8 cellular contexts compared by ENCODE assay signal in the genomic region with DNA sequence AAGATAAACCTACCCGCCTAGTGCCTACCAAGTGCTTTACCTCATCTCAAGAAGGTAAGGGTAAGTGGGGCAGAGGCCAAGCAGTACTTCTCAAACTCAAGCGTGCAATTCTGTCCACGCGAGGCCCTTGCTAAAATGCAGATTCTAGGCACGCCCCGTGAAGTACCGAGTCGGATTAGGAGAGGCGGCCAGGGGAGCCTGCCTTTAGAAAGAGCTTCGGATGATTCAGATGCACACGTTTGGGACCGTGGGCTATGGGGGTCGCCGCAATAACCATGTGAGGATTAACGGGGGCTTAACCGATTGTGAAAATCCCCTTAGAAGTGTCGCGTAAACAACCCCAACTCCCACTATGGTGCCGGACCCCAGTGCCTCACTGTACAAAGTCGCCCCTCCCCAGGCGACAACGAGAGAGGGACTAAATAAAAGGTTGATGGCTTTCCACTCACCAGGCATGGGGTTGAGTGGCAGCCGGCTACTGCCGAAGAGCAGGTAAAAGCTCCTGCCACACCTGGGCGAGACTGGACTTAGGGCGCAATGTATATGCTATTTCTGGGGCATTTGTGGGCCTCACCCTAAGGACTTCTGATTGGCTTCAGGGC. TPM values are rescaled to one million over a fixed set of nuclear protein-coding genes. Genes with fewer than 3 reads are reported as not detected.
A peak's percentile ranks its signal among the peaks of the same experiment; 100 is the strongest.
DNase-seq lines count a peak whose midpoint lies in the region; ATAC-seq and TF ChIP-seq lines count a peak whose summit lies in the region.

No MANE protein-coding gene starts in this region.

- no peaks in the 10 kb centered on the region for H3K9me3 ChIP-seq in CD4-positive, alpha-beta memory T cell (ENCODE audit: control insufficient read depth in 1 of 2, low read length in 2 of 2)
- H3K9me3 ChIP-seq in left ventricle myocardium inferior (replicated peaks): no peaks in the 10 kb centered on the region

- H3K27me3 ChIP-seq in CD4-positive, alpha-beta memory T cell (ENCODE audit: insufficient read depth, low read length): no peaks in the 10 kb centered on the region
- H3K27me3 ChIP-seq in left ventricle myocardium inferior (ENCODE audit: low read depth): no peaks in the 10 kb centered on the region

- intact Hi-C loops in CD4-positive, alpha-beta memory T cell (cut with micrococcal nuclease): loop anchor here (1.0 kb wide), 3 partner anchors 46 to 75 kb away; a partner anchor contains a TSS
- intact Hi-C loops in left ventricle myocardium inferior (cut with micrococcal nuclease): no loop called here
- intact Hi-C loops in sciatic nerve (cut with DNase I): loop anchor here (5.0 kb wide), 1 partner anchor 52 kb away; no protein-coding TSS in a partner anchor

- H3K27ac ChIP-seq in CD4-positive, alpha-beta memory T cell (ENCODE audit: low read depth, low read length): peak overlapping the region; percentile 97
- peak overlapping the region; percentile 99 for H3K27ac ChIP-seq in left ventricle myocardium inferior (replicated peaks)

- peaks cover 12 to 24% of the 10 kb centered on the region in 2 donors for H3K36me3 Mint-ChIP-seq in CD4-positive, alpha-beta memory T cell
- H3K36me3 Mint-ChIP-seq in IgD-negative memory B cell: peaks cover 6% of the 10 kb centered on the region

- DNase-seq in CD4-positive, alpha-beta memory T cell: peak in 1 of 5 donors; percentile 43
- peak; percentile 37 for DNase-seq in activated naive CD4-positive, alpha-beta T cell treated with anti-CD3 and anti-CD28 coated beads, Interleukin-2, amount 50 U/mL, for 16 hours
- DNase-seq in left ventricle myocardium inferior (no peak), sciatic nerve (ENCODE audit: low spot score) (no peak), hepatic stellate cell (ENCODE audit: low spot score) (no peak), SK-N-DZ (ENCODE audit: low spot score) (no peak)

- peak overlapping the region; percentile 92 to 96 for H3K4me3 ChIP-seq in CD4-positive, alpha-beta memory T cell (ENCODE audit: low read length in 2 of 2)
- peak overlapping the region; percentile 89 for H3K4me3 ChIP-seq in left ventricle myocardium inferior

- H3K4me1 ChIP-seq in CD4-positive, alpha-beta memory T cell (ENCODE audit: insufficient read depth, low read length): peaks cover 42% of the 10 kb centered on the region
- peaks cover 54% of the 10 kb centered on the region for H3K4me1 ChIP-seq in left ventricle myocardium inferior

- ATAC-seq in sciatic nerve: peak; percentile 12
- ATAC-seq in GM18519 (IDR thresholded peaks at IDR 0.05; ENCODE audit: low FRiP score, unreplicated experiment): no peak

- peaks cover 27 to 52% (median 39%) of the 10 kb centered on the region in 4 donors for H3K4me1 Mint-ChIP-seq in CD4-positive, alpha-beta memory T cell
- peaks cover 15 to 43% (median 32%) of the 10 kb centered on the region in 3 donors for H3K4me1 Mint-ChIP-seq in IgD-negative memory B cell

- TF ChIP-seq CTCF in left ventricle myocardium inferior (IDR thresholded peaks at IDR 0.05; ENCODE audit: borderline replicate concordance): no peak

- H3K4me3 Mint-ChIP-seq in CD4-positive, alpha-beta memory T cell: peak overlapping the region; percentile 94 to 100 (median 99)
- H3K4me3 Mint-ChIP-seq in IgD-negative memory B cell: peak overlapping the region; percentile 80 to 98 (median 96)

- H3K9me3 Mint-ChIP-seq in CD4-positive, alpha-beta memory T cell: peaks cover 0 to 2% (median 0%) of the 10 kb centered on the region in 8 donors
- no peaks in the 10 kb centered on the region for H3K9me3 Mint-ChIP-seq in IgD-negative memory B cell

- no peaks in the 10 kb centered on the region for H3K27me3 Mint-ChIP-seq in CD4-positive, alpha-beta memory T cell
- no peaks in the 10 kb centered on the region for H3K27me3 Mint-ChIP-seq in IgD-negative memory B cell

- CTCF ChIA-PET in CD4-positive, alpha-beta memory T cell (lab: Charles Lee; ENCODE audit: partially characterized antibody): interaction anchor here (0.7 to 17.6 kb wide), 8 partner anchors 14 to 77 kb away, joined by 3 to 562 read pairs (median 3); a partner anchor contains a TSS

- H3K36me3 ChIP-seq in CD4-positive, alpha-beta memory T cell (ENCODE audit: insufficient read depth, low read length): peaks cover 8% of the 10 kb centered on the region
- H3K36me3 ChIP-seq in left ventricle myocardium inferior: no peaks in the 10 kb centered on the region

- POLR2A ChIA-PET in CD4-positive, alpha-beta memory T cell (lab: Charles Lee; ENCODE audit: partially characterized antibody): interaction anchor here (0.6 to 7.5 kb wide), 38 partner anchors 10 to 1794 kb away, joined by 3 to 271 read pairs (median 4); a partner anchor contains a TSS

- H3K27ac Mint-ChIP-seq in CD4-positive, alpha-beta memory T cell: peak overlapping the region; percentile 96 to 100 (median 100)
- H3K27ac Mint-ChIP-seq in IgD-negative memory B cell: peak overlapping the region; percentile 91 to 99 (median 97)

RNA-seq across cellular contexts. Expression of a gene that starts 0.7 kb away (rescaled TPM):
- total RNA-seq in CD4-positive, alpha-beta memory T cell: 10 to 100 TPM; 39.6 to 39.9 TPM
- polyA plus RNA-seq in CD4-positive, alpha-beta memory T cell: 10 to 100 TPM in 1 of 2 donors, 1 to 10 TPM in 1; 3.0 to 17.1 TPM
- 13.7 TPM for polyA plus RNA-seq in IgD-negative memory B cell
- 13.9 TPM for total RNA-seq in left ventricle myocardium inferior
- total RNA-seq in sciatic nerve: 24.2 TPM
- 1.6 and 2.5 TPM in 2 replicates for polyA plus RNA-seq in SK-N-DZ (2014; cell fraction: cytosol; rRNA removed)
- polyA plus RNA-seq in SK-N-DZ (2014; cell fraction: nucleus; rRNA removed): 0.85 and 4.6 TPM in 2 replicates

RNA-seq across cellular contexts. Expression of a gene that starts 44.4 kb away (rescaled TPM):
- total RNA-seq in CD4-positive, alpha-beta memory T cell: not detected
- not detected for polyA plus RNA-seq in CD4-positive, alpha-beta memory T cell
- not detected for polyA plus RNA-seq in IgD-negative memory B cell
- total RNA-seq in left ventricle myocardium inferior (0.16 TPM), sciatic nerve (0.62 TPM)
- polyA plus RNA-seq in SK-N-DZ (2014; cell fraction: cytosol; rRNA removed): 0.03 TPM in 1 of 2 replicates, not detected in the other
- 0.25 TPM in 1 of 2 replicates, not detected in the other for polyA plus RNA-seq in SK-N-DZ (2014; cell fraction: nucleus; rRNA removed)

RNA-seq across cellular contexts. Expression of a gene that starts 46.0 kb away (rescaled TPM):
- 10 to 100 TPM; 12.1 TPM for total RNA-seq in CD4-positive, alpha-beta memory T cell
- 10 to 100 TPM; 19.9 to 23.4 TPM for polyA plus RNA-seq in CD4-positive, alpha-beta memory T cell
- 17.4 TPM for polyA plus RNA-seq in IgD-negative memory B cell
- total RNA-seq in left ventricle myocardium inferior (25.3 TPM), sciatic nerve (20.0 TPM)
- 25.8 and 37.8 TPM in 2 replicates for polyA plus RNA-seq in SK-N-DZ (2014; cell fraction: cytosol; rRNA removed)
- 16.6 and 19.1 TPM in 2 replicates for polyA plus RNA-seq in SK-N-DZ (2014; cell fraction: nucleus; rRNA removed)

RNA-seq across cellular contexts. Expression of a gene that starts 54.3 kb away (rescaled TPM):
- 10 to 100 TPM; 26.4 to 30.5 TPM for total RNA-seq in CD4-positive, alpha-beta memory T cell
- 10 to 100 TPM; 15.7 to 19.5 TPM for polyA plus RNA-seq in CD4-positive, alpha-beta memory T cell
- polyA plus RNA-seq in IgD-negative memory B cell: 19.8 TPM
- total RNA-seq in left ventricle myocardium inferior: 27.1 TPM
- 39.4 TPM for total RNA-seq in sciatic nerve
- polyA plus RNA-seq in SK-N-DZ (2014; cell fraction: cytosol; rRNA removed): 49.6 and 54.0 TPM in 2 replicates
- polyA plus RNA-seq in SK-N-DZ (2014; cell fraction: nucleus; rRNA removed): 255 and 271 TPM in 2 replicates
